In genomic region chr3:51966486-51966885, GRCh38 we compare ENCODE assay signal across 8 cellular contexts. TPM values are rescaled to one million over a fixed set of nuclear protein-coding genes. Genes with fewer than 3 reads are reported as not detected.
DNase-seq lines count a peak whose midpoint lies in the region; ATAC-seq and TF ChIP-seq lines count a peak whose summit lies in the region.

No MANE protein-coding gene starts in this region.

- no peak for DNase-seq in activated CD4-positive, alpha-beta T cell treated with anti-CD3 and anti-CD28 coated beads for 36 hours
- DNase-seq in activated CD4-positive, alpha-beta T cell treated with anti-CD3 and anti-CD28 coated beads, Interleukin-2, amount 50 U/mL, for 1 hour: no peak
- DNase-seq in astrocyte of the hippocampus (ENCODE audit: low read depth, low spot score) (peak; percentile 25), lower lobe of right lung (no peak), tibial artery (no peak)
- no peak for DNase-seq in stimulated activated CD4-positive, alpha-beta T cell treated with anti-CD3 and anti-CD28 coated beads, Interleukin-4, amount 100 ng/mL, for 24 hours

- H3K27me3 ChIP-seq in lower lobe of right lung (ENCODE audit: low read depth) (no peaks in the 10 kb centered on the region), tibial artery (no peaks in the 10 kb centered on the region)

- peak overlapping the region; percentile 31 for H3K27ac Mint-ChIP-seq in activated CD4-positive, alpha-beta T cell treated with anti-CD3 and anti-CD28 coated beads for 36 hours

- H3K27ac ChIP-seq in lower lobe of right lung (no peak overlapping the region), tibial artery (peak overlapping the region; percentile 96 to 97)

- no peaks in the 10 kb centered on the region for H3K36me3 ChIP-seq in lower lobe of right lung
- H3K36me3 ChIP-seq in tibial artery: peaks cover 0 to under 1% (median 0%) of the 10 kb centered on the region in 3 donors

- CTCF ChIA-PET in activated CD4-positive, alpha-beta T cell treated with anti-CD3 and anti-CD28 coated beads for 36 hours (lab: Charles Lee): no interaction called here

- H3K9me3 ChIP-seq in lower lobe of right lung (no peaks in the 10 kb centered on the region), tibial artery (no peaks in the 10 kb centered on the region)

- H3K4me3 Mint-ChIP-seq in activated CD4-positive, alpha-beta T cell treated with anti-CD3 and anti-CD28 coated beads for 36 hours: peak overlapping the region; percentile 75

- intact Hi-C loops in activated CD4-positive, alpha-beta T cell treated with anti-CD3 and anti-CD28 coated beads for 36 hours (cut with DNase I, micrococcal nuclease): no loop called here
- intact Hi-C loops in lower lobe of right lung (cut with DNase I) (no loop called here), tibial artery (cut with DNase I; ENCODE audit: low total_unique reads) (no loop called here)

- ATAC-seq in activated CD4-positive, alpha-beta T cell treated with anti-CD3 and anti-CD28 coated beads for 36 hours: no peak
- ATAC-seq in lower lobe of right lung: no peak
- ATAC-seq in HG03097 (IDR thresholded peaks at IDR 0.05; ENCODE audit: low FRiP score, unreplicated experiment): no peak
- no peak for ATAC-seq in GM21529 (IDR thresholded peaks at IDR 0.05; ENCODE audit: unreplicated experiment)

- H3K4me1 ChIP-seq in lower lobe of right lung (peaks cover 25% of the 10 kb centered on the region), tibial artery (peaks cover 0 to 53% (median 32%) of the 10 kb centered on the region in 4 donors)

- TF ChIP-seq CTCF in lower lobe of right lung (IDR thresholded peaks at IDR 0.05) (no peak), tibial artery (IDR thresholded peaks at IDR 0.05) (no peak)

- H3K9me3 Mint-ChIP-seq in activated CD4-positive, alpha-beta T cell treated with anti-CD3 and anti-CD28 coated beads for 36 hours (ENCODE audit: low read depth): no peaks in the 10 kb centered on the region

- peaks cover 18% of the 10 kb centered on the region for H3K4me1 Mint-ChIP-seq in activated CD4-positive, alpha-beta T cell treated with anti-CD3 and anti-CD28 coated beads for 36 hours

- no peaks in the 10 kb centered on the region for H3K27me3 Mint-ChIP-seq in activated CD4-positive, alpha-beta T cell treated with anti-CD3 and anti-CD28 coated beads for 36 hours

- POLR2A ChIA-PET in activated CD4-positive, alpha-beta T cell treated with anti-CD3 and anti-CD28 coated beads for 36 hours (lab: Charles Lee): no interaction called here

- H3K36me3 Mint-ChIP-seq in activated CD4-positive, alpha-beta T cell treated with anti-CD3 and anti-CD28 coated beads for 36 hours (ENCODE audit: low read depth): peaks cover 6% of the 10 kb centered on the region

- H3K4me3 ChIP-seq in lower lobe of right lung: peak overlapping the region; percentile 68
- H3K4me3 ChIP-seq in tibial artery: peak overlapping the region; percentile 75 to 76

RNA-seq across cellular contexts. Expression of gene PCBP4, which starts 0.8 kb away (rescaled TPM):
- total RNA-seq in activated CD4-positive, alpha-beta T cell treated with anti-CD3 and anti-CD28 coated beads for 36 hours: 10 to 100 TPM; 12.5 to 13.6 TPM
- 24.6 TPM for total RNA-seq in lower lobe of right lung

RNA-seq across cellular contexts. Expression of gene ABHD14B, which starts 7.4 kb away (rescaled TPM):
- 10 to 100 TPM; 62.4 to 65.0 TPM for total RNA-seq in activated CD4-positive, alpha-beta T cell treated with anti-CD3 and anti-CD28 coated beads for 36 hours
- 48.8 TPM for total RNA-seq in lower lobe of right lung

RNA-seq across cellular contexts. Expression of gene ABHD14A, which starts 8.4 kb away (rescaled TPM):
- 1 to 10 TPM; 6.3 to 7.5 TPM for total RNA-seq in activated CD4-positive, alpha-beta T cell treated with anti-CD3 and anti-CD28 coated beads for 36 hours
- 17.8 TPM for total RNA-seq in lower lobe of right lung

RNA-seq across cellular contexts. Expression of gene GPR62, which starts 11.3 kb away (rescaled TPM):
- total RNA-seq in activated CD4-positive, alpha-beta T cell treated with anti-CD3 and anti-CD28 coated beads for 36 hours: not detected
- total RNA-seq in lower lobe of right lung: not detected

RNA-seq across cellular contexts. Expression of gene ACY1, which starts 16.8 kb away (rescaled TPM):
- total RNA-seq in activated CD4-positive, alpha-beta T cell treated with anti-CD3 and anti-CD28 coated beads for 36 hours: 10 to 100 TPM; 61.5 to 90.0 TPM
- 20.6 TPM for total RNA-seq in lower lobe of right lung
